20 cellular contexts compared by ENCODE assay signal in genomic region chr11:116742104-116742503, GRCh38. TPM values are rescaled to one million over a fixed set of nuclear protein-coding genes. Genes with fewer than 3 reads are reported as not detected.
A peak's percentile ranks its signal among the peaks of the same experiment; 100 is the strongest.
DNase-seq lines count a peak whose midpoint lies in the region; ATAC-seq and TF ChIP-seq lines count a peak whose summit lies in the region.
"Had no signal": no experiment of that assay in that cellular context is flagged by ENCODE, and none has a peak within 500 bp of the region (broad histone marks: within the 10 kb centered on the region; RNA-seq: fewer than 3 reads in every experiment).

No MANE protein-coding gene starts in this region.

- CTCF ChIA-PET in IMR-90 (lab: Yijun Ruan, JAX): interaction anchor here (0.7 to 1.8 kb wide), 4 partner anchors 10 to 580 kb away, joined by 4 to 16 read pairs (median 6); no protein-coding TSS in a partner anchor

- no peaks in the 10 kb centered on the region for H3K9me3 Mint-ChIP-seq in endodermal cell
- H3K9me3 Mint-ChIP-seq in nephron: no peaks in the 10 kb centered on the region
- no peaks in the 10 kb centered on the region for H3K9me3 Mint-ChIP-seq in activated T-helper 1 cell treated with anti-CD3 and anti-CD28 coated beads, Interleukin-12 subunit alpha, Interleukin-12 subunit beta, Interleukin-2, Interleukin-4 antibody, amounts not matched to agents 30 ng/mL and 10 ng/mL and 1 ng/mL, durations not matched to agents 14 hours and 24 hours and 36 hours
- H3K9me3 Mint-ChIP-seq: activated CD4-positive, alpha-beta memory T cell treated with anti-CD3 and anti-CD28 coated beads for 36 hours; activated T-cell treated with anti-CD3 and anti-CD28 coated beads, Interleukin-2, amount 50 U/mL, for 4 hours; CD4-positive, alpha-beta memory T cell; effector memory CD8-positive, alpha-beta T cell had no signal

- no CpG with 5 or more reads among the region's 6 CpGs for WGBS in IMR-90 (ENCODE audit: extremely low coverage in 2 of 2, insufficient read length in 1 of 2), 2 experiments
- 75 to 89% methylated on average over 5 of the region's 6 CpGs for WGBS in endodermal cell (ENCODE audit: insufficient coverage in 1 of 2, insufficient read length in 1 of 2), 2 experiments
- WGBS in adrenal gland, 4 donors: 71 to 79% (median 75%) methylated on average over 6 of the region's 6 CpGs

- no peak overlapping the region for H3K56ac ChIP-seq in IMR-90 (ENCODE audit: extremely low read depth, insufficient read depth, low read length)

- H3K9me3 ChIP-seq in IMR-90 (ENCODE audit: control insufficient read depth, insufficient read depth, low read length) (no peaks in the 10 kb centered on the region), endodermal cell (ENCODE audit: control insufficient read depth, low read length) (no peaks in the 10 kb centered on the region), adrenal gland (replicated peaks in 1 of 3) (no peaks in the 10 kb centered on the region)
- H3K9me3 ChIP-seq: stomach had no signal

- H3K36me3 Mint-ChIP-seq in endodermal cell (ENCODE audit: low read depth) (peaks cover 13% of the 10 kb centered on the region), nephron (ENCODE audit: low read depth) (peaks cover 8% of the 10 kb centered on the region)
- peaks cover 8% of the 10 kb centered on the region for H3K36me3 Mint-ChIP-seq in activated T-helper 1 cell treated with anti-CD3 and anti-CD28 coated beads, Interleukin-12 subunit alpha, Interleukin-12 subunit beta, Interleukin-2, Interleukin-4 antibody, amounts not matched to agents 30 ng/mL and 10 ng/mL and 1 ng/mL, durations not matched to agents 14 hours and 24 hours and 36 hours (ENCODE audit: low read depth)

- no peak overlapping the region for H2BK15ac ChIP-seq in IMR-90 (ENCODE audit: low read depth, low read length)

- H3K79me1 ChIP-seq in IMR-90 (ENCODE audit: low read depth in 1 of 2, low read length in 2 of 2): no peaks in the 10 kb centered on the region

- H3K4me1 ChIP-seq in IMR-90 (ENCODE audit: control insufficient read depth, insufficient read depth, low read length) (peaks cover 7% of the 10 kb centered on the region), endodermal cell (ENCODE audit: control insufficient read depth, insufficient read depth, low read length) (no peaks in the 10 kb centered on the region), adrenal gland (replicated peaks in 1 of 2) (no peaks in the 10 kb centered on the region)

- dilution Hi-C loops in IMR-90 (cut with HindIII; ENCODE audit: low sequenced_read_pairs, unreplicated experiment): no loop called here

- intact Hi-C loops in IMR-90 (cut with micrococcal nuclease) (loop anchor here (10.0 kb wide), 1 partner anchor 643 kb away; no protein-coding TSS in a partner anchor), adrenal gland (cut with DNase I) (no loop called here)
- intact Hi-C loops in activated T-helper 1 cell treated with anti-CD3 and anti-CD28 coated beads, Interleukin-12 subunit alpha, Interleukin-12 subunit beta, Interleukin-2, Interleukin-4 antibody, amounts not matched to agents 30 ng/mL and 10 ng/mL and 1 ng/mL, durations not matched to agents 14 hours and 24 hours and 36 hours (cut with micrococcal nuclease): no loop called here

- H2AK9ac ChIP-seq in IMR-90 (replicated peaks; ENCODE audit: low read depth, low read length, poor library complexity): peak overlapping the region; percentile 17

- TF ChIP-seq CTCF in IMR-90 (conservative IDR thresholded peaks at IDR 0.05; ENCODE audit: low read depth, low read length) (no peak), endodermal cell (conservative IDR thresholded peaks at IDR 0.05) (no peak), nephron (IDR thresholded peaks at IDR 0.05; ENCODE audit: unreplicated experiment in 3 of 3) (no peak), adrenal gland (IDR thresholded peaks at IDR 0.05) (no peak)

- no peak overlapping the region for H3K4ac ChIP-seq in IMR-90 (ENCODE audit: low read depth, low read length)

- H3K9ac ChIP-seq in IMR-90 (ENCODE audit: low read depth, low read length) (no peak overlapping the region), endodermal cell (ENCODE audit: extremely low read depth, low read length, poor library complexity, severe bottlenecking) (no peak overlapping the region)

- ATAC-seq in IMR-90 (ENCODE audit: low read depth): peak; percentile 42
- no peak for ATAC-seq in GM21825 (IDR thresholded peaks at IDR 0.05; ENCODE audit: unreplicated experiment)

- peaks cover 4% of the 10 kb centered on the region; the same call in 1 of the 2 replicates for H3K36me3 ChIP-seq in IMR-90 (ENCODE audit: control insufficient read depth, insufficient read depth, low read length)
- peaks cover 14% of the 10 kb centered on the region for H3K36me3 ChIP-seq in endodermal cell (ENCODE audit: control insufficient read depth, insufficient read depth, low read length)
- H3K36me3 ChIP-seq in adrenal gland (replicated peaks in 1 of 2): peaks cover 0 to 8% of the 10 kb centered on the region in 2 donors

- no peaks in the 10 kb centered on the region for H3K27me3 Mint-ChIP-seq in endodermal cell (ENCODE audit: insufficient read depth)
- H3K27me3 Mint-ChIP-seq in nephron (ENCODE audit: low read depth): no peaks in the 10 kb centered on the region
- no peaks in the 10 kb centered on the region for H3K27me3 Mint-ChIP-seq in activated T-helper 1 cell treated with anti-CD3 and anti-CD28 coated beads, Interleukin-12 subunit alpha, Interleukin-12 subunit beta, Interleukin-2, Interleukin-4 antibody, amounts not matched to agents 30 ng/mL and 10 ng/mL and 1 ng/mL, durations not matched to agents 14 hours and 24 hours and 36 hours (ENCODE audit: insufficient read depth)
- H3K27me3 Mint-ChIP-seq: activated CD4-positive, alpha-beta memory T cell treated with anti-CD3 and anti-CD28 coated beads for 36 hours; activated naive CD8-positive, alpha-beta T cell; CD4-positive, alpha-beta memory T cell; effector memory CD8-positive, alpha-beta T cell had no signal

- H2AK5ac ChIP-seq in IMR-90 (ENCODE audit: low read depth, low read length): no peak overlapping the region

- H4K91ac ChIP-seq in IMR-90 (ENCODE audit: insufficient read depth, low read depth, low read length): no peak overlapping the region

- TF ChIP-seq RAD21 in IMR-90 (IDR thresholded peaks at IDR 0.05; ENCODE audit: low read length): no peak

- H3K27me3 ChIP-seq in IMR-90 (ENCODE audit: control insufficient read depth, insufficient read depth, low read length): no peaks in the 10 kb centered on the region
- H3K27me3 ChIP-seq in endodermal cell (ENCODE audit: control insufficient read depth, insufficient read depth, low read length, poor library complexity, severe bottlenecking): no peaks in the 10 kb centered on the region
- no peaks in the 10 kb centered on the region for H3K27me3 ChIP-seq in adrenal gland
- H3K27me3 ChIP-seq: stomach had no signal

- H4K5ac ChIP-seq in IMR-90 (ENCODE audit: low read depth, low read length): peak overlapping the region; percentile 19; the same call in 1 of the 2 replicates

- in situ Hi-C loops in IMR-90 (cut with MboI; ENCODE audit: low sequenced_read_pairs): no loop called here

- H4K8ac ChIP-seq in IMR-90 (ENCODE audit: low read depth in 2 of 2, low read length in 2 of 2): no peak overlapping the region

- H3K4me1 Mint-ChIP-seq in endodermal cell: peaks cover 28% of the 10 kb centered on the region
- peaks cover 18% of the 10 kb centered on the region for H3K4me1 Mint-ChIP-seq in nephron
- peaks cover 13% of the 10 kb centered on the region for H3K4me1 Mint-ChIP-seq in activated T-helper 1 cell treated with anti-CD3 and anti-CD28 coated beads, Interleukin-12 subunit alpha, Interleukin-12 subunit beta, Interleukin-2, Interleukin-4 antibody, amounts not matched to agents 30 ng/mL and 10 ng/mL and 1 ng/mL, durations not matched to agents 14 hours and 24 hours and 36 hours (ENCODE audit: low read depth)
- H3K4me1 Mint-ChIP-seq: CD4-positive, alpha-beta memory T cell had no signal

- no peak overlapping the region for H3K4me3 ChIP-seq in IMR-90 (ENCODE audit: insufficient read depth, low read depth, low read length)
- no peak overlapping the region for H3K4me3 ChIP-seq in endodermal cell (ENCODE audit: low read length)
- no peak overlapping the region for H3K4me3 ChIP-seq in adrenal gland
- H3K4me3 ChIP-seq: stomach had no signal

- DNase-seq in Daoy (ENCODE audit: low read depth) (peak; percentile 47), IMR-90 (peak; percentile 62), endodermal cell (peak; percentile 56), adrenal gland (no peak)
- no peak for DNase-seq in activated T-helper 1 cell treated with anti-CD3 and anti-CD28 coated beads, Interleukin-12 subunit alpha, Interleukin-12 subunit beta, Interleukin-2, Interleukin-4 antibody, amounts not matched to agents 30 ng/mL and 10 ng/mL and 1 ng/mL, durations not matched to agents 14 hours and 24 hours and 36 hours (ENCODE audit: low spot score)
- DNase-seq: activated T-cell treated with anti-CD3 and anti-CD28 coated beads, Interleukin-2, amount 50 U/mL, for 4 hours; central memory CD4-positive, alpha-beta T cell; DMS79; effector memory CD8-positive, alpha-beta T cell; left cardiac atrium; NCI-H1694 treated with DMSO at 0.1 percent for 48 hours had no signal

- H3K27ac ChIP-seq in IMR-90 (ENCODE audit: insufficient read depth, low read length): no peak overlapping the region; the same call in 1 of the 2 replicates
- H3K27ac ChIP-seq in endodermal cell (ENCODE audit: low read depth, low read length): no peak overlapping the region
- peak overlapping the region in 1 of 5 donors; percentile 52 for H3K27ac ChIP-seq in adrenal gland
- H3K27ac ChIP-seq: RWPE1, stomach had no signal

- no peaks in the 10 kb centered on the region for H4K20me1 ChIP-seq in IMR-90 (ENCODE audit: insufficient read depth, low read length)

- H3K23ac ChIP-seq in IMR-90 (ENCODE audit: low read depth, low read length): no peak overlapping the region

- 0 out of 2 replicates have a peak overlapping the region, but pooled peaks have one; percentile 1 for H3K4me2 ChIP-seq in IMR-90 (ENCODE audit: low read depth, low read length)

- H3K4me3 Mint-ChIP-seq in endodermal cell: no peak overlapping the region
- no peak overlapping the region for H3K4me3 Mint-ChIP-seq in nephron
- H3K4me3 Mint-ChIP-seq in activated T-helper 1 cell treated with anti-CD3 and anti-CD28 coated beads, Interleukin-12 subunit alpha, Interleukin-12 subunit beta, Interleukin-2, Interleukin-4 antibody, amounts not matched to agents 30 ng/mL and 10 ng/mL and 1 ng/mL, durations not matched to agents 14 hours and 24 hours and 36 hours: no peak overlapping the region
- H3K4me3 Mint-ChIP-seq: activated CD4-positive, alpha-beta memory T cell treated with anti-CD3 and anti-CD28 coated beads for 36 hours; activated naive CD8-positive, alpha-beta T cell; activated T-cell treated with anti-CD3 and anti-CD28 coated beads, Interleukin-2, amount 50 U/mL, for 4 hours; CD4-positive, alpha-beta memory T cell; effector memory CD8-positive, alpha-beta T cell had no signal

- no peak overlapping the region for H2BK5ac ChIP-seq in IMR-90 (ENCODE audit: low read depth, low read length, poor library complexity, severe bottlenecking)

- H3K27ac Mint-ChIP-seq in endodermal cell (peak overlapping the region; percentile 27), nephron (peak overlapping the region in 2 of 3 experiments; percentile 8 to 77)
- no peak overlapping the region for H3K27ac Mint-ChIP-seq in activated T-helper 1 cell treated with anti-CD3 and anti-CD28 coated beads, Interleukin-12 subunit alpha, Interleukin-12 subunit beta, Interleukin-2, Interleukin-4 antibody, amounts not matched to agents 30 ng/mL and 10 ng/mL and 1 ng/mL, durations not matched to agents 14 hours and 24 hours and 36 hours
- H3K27ac Mint-ChIP-seq: activated CD4-positive, alpha-beta memory T cell treated with anti-CD3 and anti-CD28 coated beads for 36 hours; activated naive CD8-positive, alpha-beta T cell; effector memory CD8-positive, alpha-beta T cell had no signal

- H2AFZ ChIP-seq in IMR-90 (replicated peaks; ENCODE audit: low read length, poor library complexity): peak overlapping the region; percentile 57

- no peak overlapping the region for H2BK20ac ChIP-seq in IMR-90 (ENCODE audit: low read depth, low read length)

- POLR2A ChIA-PET in IMR-90 (lab: Charles Lee; ENCODE audit: unreplicated experiment): no interaction called here

- no peak overlapping the region for H3K14ac ChIP-seq in IMR-90 (replicated peaks; ENCODE audit: low read depth, low read length)

- BruUV-seq in IMR-90 (replicated peaks; lab: Mats Ljungman, UMichigan): no TSS peak

- H2BK120ac ChIP-seq in IMR-90 (ENCODE audit: low read depth, low read length): no peak overlapping the region

- TF ChIP-seq POLR2A in IMR-90 (IDR thresholded peaks at IDR 0.05; ENCODE audit: low read depth, low read length) (no peak), adrenal gland (IDR thresholded peaks at IDR 0.05) (no peak)

- H3K9me1 ChIP-seq in IMR-90 (ENCODE audit: insufficient read depth, low read length): peaks cover 10% of the 10 kb centered on the region; the same call in 1 of the 2 replicates

- H3K18ac ChIP-seq in IMR-90 (ENCODE audit: low read depth, low read length): peak overlapping the region; percentile 7; the same call in 1 of the 2 replicates

RNA-seq across cellular contexts. Expression of gene BUD13, which starts 30.7 kb away (rescaled TPM):
- total RNA-seq in Daoy (2014; rRNA removed; shearing (Covaris generic)): 23.2 and 31.8 TPM in 2 replicates
- total RNA-seq in IMR-90 (2012; rRNA removed) (14.0 and 16.4 TPM in 2 replicates), endodermal cell (10 to 100 TPM; 22.3 to 29.1 TPM), adrenal gland (10 to 100 TPM in 5 of 8 donors, 1 to 10 TPM in 3; 7.5 to 20.4 (median 10.6) TPM)
- polyA plus RNA-seq in IMR-90 (2012; rRNA removed) (11.2 and 11.9 TPM in 2 replicates), adrenal gland (10 to 100 TPM; 11.1 to 14.3 (median 12.5) TPM)
- 3.8 and 11.5 TPM in 2 replicates for polyA plus RNA-seq in IMR-90 (2012; cell fraction: cytosol; rRNA removed)
- polyA plus RNA-seq in IMR-90 (2012; cell fraction: nucleus; rRNA removed; ENCODE audit: low replicate concordance): 5.2 and 15.2 TPM in 2 replicates
- 31.0 TPM for polyA plus RNA-seq in endodermal cell (2013, experiment 1 of 2)
- 26.1 TPM for polyA plus RNA-seq in endodermal cell (2013, experiment 2 of 2)
- 30.0 and 33.4 TPM in 2 replicates for total RNA-seq in activated T-helper 1 cell treated with anti-CD3 and anti-CD28 coated beads, Interleukin-12 subunit alpha, Interleukin-12 subunit beta, Interleukin-2, Interleukin-4 antibody, amounts not matched to agents 30 ng/mL and 10 ng/mL and 1 ng/mL, durations not matched to agents 14 hours and 24 hours and 36 hours

RNA-seq across cellular contexts. Expression of gene ZPR1, which starts 45.7 kb away (rescaled TPM):
- 84.1 and 122 TPM in 2 replicates for total RNA-seq in Daoy (2014; rRNA removed; shearing (Covaris generic))
- total RNA-seq in IMR-90 (2012; rRNA removed) (52.0 and 53.9 TPM in 2 replicates), endodermal cell (10 to 100 TPM; 59.2 to 63.4 TPM), adrenal gland (10 to 100 TPM; 10.8 to 61.8 (median 28.1) TPM)
- polyA plus RNA-seq in IMR-90 (2012; rRNA removed) (38.5 and 40.8 TPM in 2 replicates), adrenal gland (10 to 100 TPM; 10.5 to 63.6 (median 11.0) TPM)
- polyA plus RNA-seq in IMR-90 (2012; cell fraction: cytosol; rRNA removed): 23.7 and 31.3 TPM in 2 replicates
- polyA plus RNA-seq in IMR-90 (2012; cell fraction: nucleus; rRNA removed; ENCODE audit: low replicate concordance): 17.8 and 38.4 TPM in 2 replicates
- 59.6 TPM for polyA plus RNA-seq in endodermal cell (2013, experiment 1 of 2)
- 49.6 TPM for polyA plus RNA-seq in endodermal cell (2013, experiment 2 of 2)
- total RNA-seq in activated T-helper 1 cell treated with anti-CD3 and anti-CD28 coated beads, Interleukin-12 subunit alpha, Interleukin-12 subunit beta, Interleukin-2, Interleukin-4 antibody, amounts not matched to agents 30 ng/mL and 10 ng/mL and 1 ng/mL, durations not matched to agents 14 hours and 24 hours and 36 hours: 104 TPM in 2 replicates

RNA-seq across cellular contexts. Expression of gene APOA5, which starts 49.6 kb away (rescaled TPM):
- not detected in 2 replicates for total RNA-seq in Daoy (2014; rRNA removed; shearing (Covaris generic))
- total RNA-seq in IMR-90 (2012; rRNA removed): not detected in 2 replicates
- not detected in 2 replicates for polyA plus RNA-seq in IMR-90 (2012; rRNA removed)
- polyA plus RNA-seq in IMR-90 (2012; cell fraction: cytosol; rRNA removed): not detected in 2 replicates
- not detected in 2 replicates for polyA plus RNA-seq in IMR-90 (2012; cell fraction: nucleus; rRNA removed; ENCODE audit: low replicate concordance)
- not detected for total RNA-seq in endodermal cell
- polyA plus RNA-seq in endodermal cell (2013, experiment 1 of 2): not detected
- polyA plus RNA-seq in endodermal cell (2013, experiment 2 of 2): not detected
- under 1 TPM in 2 of 8 donors, not detected in 6; 0.11 to 0.54 TPM for total RNA-seq in adrenal gland
- polyA plus RNA-seq in adrenal gland: not detected
- not detected in 2 replicates for total RNA-seq in activated T-helper 1 cell treated with anti-CD3 and anti-CD28 coated beads, Interleukin-12 subunit alpha, Interleukin-12 subunit beta, Interleukin-2, Interleukin-4 antibody, amounts not matched to agents 30 ng/mL and 10 ng/mL and 1 ng/mL, durations not matched to agents 14 hours and 24 hours and 36 hours
- total RNA-seq: activated CD4-positive, alpha-beta memory T cell treated with anti-CD3 and anti-CD28 coated beads for 36 hours; activated T-cell treated with anti-CD3 and anti-CD28 coated beads, Interleukin-2, amount 50 U/mL, for 4 hours; CD4-positive, alpha-beta memory T cell; left cardiac atrium; stomach; ureter had no signal
- polyA plus RNA-seq: CD4-positive, alpha-beta memory T cell; neural cell; stomach had no signal

Comparison
In these comparisons a context has a peak if more than half of its experiments do, and no peak if none do; other contexts are left out.
1. DNase-seq: peak in Daoy (single experiment), IMR-90 (single experiment) and endodermal cell (single experiment); none in adrenal gland (0 of 7) and activated T-helper 1 cell treated with anti-CD3 and anti-CD28 coated beads, Interleukin-12 subunit alpha, Interleukin-12 subunit beta, Interleukin-2, Interleukin-4 antibody, amounts not matched to agents 30 ng/mL and 10 ng/mL and 1 ng/mL, durations not matched to agents 14 hours and 24 hours and 36 hours (single experiment).